ENCODE assay signal across 19 cellular contexts in genomic region chr12:67391034-67391433, GRCh38.
DNase-seq lines count a peak whose midpoint lies in the region; ATAC-seq and TF ChIP-seq lines count a peak whose summit lies in the region.
"Had no signal": no experiment of that assay in that cellular context is flagged by ENCODE, and none has a peak within 500 bp of the region (broad histone marks: within the 10 kb centered on the region; RNA-seq: fewer than 3 reads in every experiment).

No MANE protein-coding gene starts in this region.

- H3K4me1 Mint-ChIP-seq in nephron progenitor cell = peaks cover 85% of the 10 kb centered on the region
- no peaks in the 10 kb centered on the region for H3K4me1 Mint-ChIP-seq in activated naive CD4-positive, alpha-beta T cell treated with anti-CD3 and anti-CD28 coated beads, Interleukin-2, amount 10 ng/mL, durations not matched to agents 7 days and 5 days

- no peaks in the 10 kb centered on the region for H3K36me3 Mint-ChIP-seq in nephron progenitor cell (ENCODE audit: low read depth)
- no peaks in the 10 kb centered on the region for H3K36me3 Mint-ChIP-seq in activated naive CD4-positive, alpha-beta T cell treated with anti-CD3 and anti-CD28 coated beads, Interleukin-2, amount 10 ng/mL, durations not matched to agents 7 days and 5 days
- H3K36me3 Mint-ChIP-seq: CD8-positive, alpha-beta T cell had no signal

- peak overlapping the region; percentile 6 for H3K4me3 Mint-ChIP-seq in nephron progenitor cell
- no peak overlapping the region for H3K4me3 Mint-ChIP-seq in activated naive CD4-positive, alpha-beta T cell treated with anti-CD3 and anti-CD28 coated beads, Interleukin-2, amount 10 ng/mL, durations not matched to agents 7 days and 5 days
- H3K4me3 Mint-ChIP-seq: CD8-positive, alpha-beta T cell had no signal

- H3K4me1 ChIP-seq in right atrium auricular region = peaks cover 0 to 8% of the 10 kb centered on the region in 2 donors
- peaks cover 10% of the 10 kb centered on the region for H3K4me1 ChIP-seq in smooth muscle cell (ENCODE audit: low read depth)
- H3K4me1 ChIP-seq: Peyer's patch had no signal

- H3K36me3 ChIP-seq in right atrium auricular region = no peaks in the 10 kb centered on the region
- no peaks in the 10 kb centered on the region for H3K36me3 ChIP-seq in smooth muscle cell (ENCODE audit: low read depth)
- H3K36me3 ChIP-seq: BLaER1 treated with 17β-estradiol and CSF1 and Interleukin-3, amounts not matched to agents 10 nM and 100 nM; Peyer's patch had no signal

- peak; percentile 46 for ATAC-seq in Right ventricle myocardium superior (ENCODE audit: poor library complexity)
- ATAC-seq: CD8-positive, alpha-beta T cell had no signal

- H3K9me3 ChIP-seq in right atrium auricular region = no peaks in the 10 kb centered on the region
- no peaks in the 10 kb centered on the region for H3K9me3 ChIP-seq in smooth muscle cell (replicated peaks; ENCODE audit: low read depth)
- H3K9me3 ChIP-seq: BLaER1 treated with 17β-estradiol and CSF1 and Interleukin-3, amounts not matched to agents 10 nM and 100 nM; Peyer's patch; SK-N-SH had no signal

- H3K27ac ChIP-seq in right atrium auricular region (no peak overlapping the region), smooth muscle cell (ENCODE audit: low read depth) (no peak overlapping the region)
- H3K27ac ChIP-seq: BLaER1 treated with 17β-estradiol and CSF1 and Interleukin-3, amounts not matched to agents 10 nM and 100 nM; Peyer's patch had no signal

- CTCF ChIA-PET in activated naive CD4-positive, alpha-beta T cell treated with anti-CD3 and anti-CD28 coated beads, Interleukin-2, amount 10 ng/mL, durations not matched to agents 7 days and 5 days (lab: Charles Lee) = no interaction called here

- DNase-seq in Right ventricle myocardium superior (no peak), right atrium auricular region (ENCODE audit: low spot score) (no peak), NCI-H69 (lab: John Stamatoyannopoulos, UW) (peak; percentile 5), nephron progenitor cell (no peak), smooth muscle cell (lab: John Stamatoyannopoulos, UW; ENCODE audit: unreplicated experiment) (no peak)
- no peak for DNase-seq in activated CD4-positive, alpha-beta T cell treated with anti-CD3 and anti-CD28 coated beads, Interleukin-2, amount 50 U/mL, for 1 hour
- no peak for DNase-seq in activated naive CD4-positive, alpha-beta T cell treated with anti-CD3 and anti-CD28 coated beads, Interleukin-2, amount 10 ng/mL, durations not matched to agents 7 days and 5 days
- DNase-seq: CD8-positive, alpha-beta T cell; DMS79; NCI-H1105 treated with DMSO at 0.1 percent for 48 hours; NCI-H187; NCI-H2171 treated with DMSO at 0.1 percent for 48 hours; NCI-H446; NCI-H526 treated with DMSO at 0.1 percent for 48 hours; NK-92 treated with Interleukin-12 subunit alpha and Interleukin-12 subunit beta, amount 100 ng/mL, for 24 hours; Peyer's patch; SHP77; SK-N-SH had no signal

- 89% methylated on average over 1 of the region's 1 CpG for WGBS in smooth muscle cell (ENCODE audit: low lambda C conversion rate)

- H4K20me1 ChIP-seq in smooth muscle cell (ENCODE audit: low read depth) = no peaks in the 10 kb centered on the region
- H4K20me1 ChIP-seq: BLaER1 treated with 17β-estradiol and CSF1 and Interleukin-3, amounts not matched to agents 10 nM and 100 nM had no signal

- H3K9ac ChIP-seq in smooth muscle cell (ENCODE audit: low read depth) = no peak overlapping the region
- H3K9ac ChIP-seq: BLaER1 treated with 17β-estradiol and CSF1 and Interleukin-3, amounts not matched to agents 10 nM and 100 nM; SK-N-SH had no signal

- H3K4me2 ChIP-seq in smooth muscle cell = no peak overlapping the region
- H3K4me2 ChIP-seq: BLaER1 treated with 17β-estradiol and CSF1 and Interleukin-3, amounts not matched to agents 10 nM and 100 nM; SK-N-SH had no signal

- H2AFZ ChIP-seq in smooth muscle cell (ENCODE audit: low read depth) = no peak overlapping the region

- no peaks in the 10 kb centered on the region for H3K79me2 ChIP-seq in smooth muscle cell (ENCODE audit: low read depth)

- H3K27me3 ChIP-seq in right atrium auricular region = no peaks in the 10 kb centered on the region
- H3K27me3 ChIP-seq in smooth muscle cell (ENCODE audit: low read depth) = no peaks in the 10 kb centered on the region
- H3K27me3 ChIP-seq: BLaER1 treated with 17β-estradiol and CSF1 and Interleukin-3, amounts not matched to agents 10 nM and 100 nM; Peyer's patch had no signal

- no peaks in the 10 kb centered on the region for H3K9me3 Mint-ChIP-seq in nephron progenitor cell
- H3K9me3 Mint-ChIP-seq in activated naive CD4-positive, alpha-beta T cell treated with anti-CD3 and anti-CD28 coated beads, Interleukin-2, amount 10 ng/mL, durations not matched to agents 7 days and 5 days = no peaks in the 10 kb centered on the region
- H3K9me3 Mint-ChIP-seq: CD8-positive, alpha-beta T cell had no signal

- peaks cover 7% of the 10 kb centered on the region for H3F3A ChIP-seq in smooth muscle cell (ENCODE audit: low read depth)

- H3K27ac Mint-ChIP-seq in nephron progenitor cell = no peak overlapping the region
- H3K27ac Mint-ChIP-seq in activated naive CD4-positive, alpha-beta T cell treated with anti-CD3 and anti-CD28 coated beads, Interleukin-2, amount 10 ng/mL, durations not matched to agents 7 days and 5 days = no peak overlapping the region
- H3K27ac Mint-ChIP-seq: CD8-positive, alpha-beta T cell had no signal

- intact Hi-C loops in Right ventricle myocardium superior (cut with DNase I) = no loop called here

- no peak for TF ChIP-seq CTCF in right atrium auricular region (IDR thresholded peaks at IDR 0.05)
- TF ChIP-seq CTCF in nephron progenitor cell (IDR thresholded peaks at IDR 0.05) = no peak
- no peak for TF ChIP-seq CTCF in smooth muscle cell (IDR thresholded peaks at IDR 0.05; ENCODE audit: borderline replicate concordance, insufficient read depth, poor library complexity, severe bottlenecking)

- H3K27me3 Mint-ChIP-seq in nephron progenitor cell (ENCODE audit: low read depth, poor library complexity) = peaks cover 3% of the 10 kb centered on the region
- H3K27me3 Mint-ChIP-seq in activated naive CD4-positive, alpha-beta T cell treated with anti-CD3 and anti-CD28 coated beads, Interleukin-2, amount 10 ng/mL, durations not matched to agents 7 days and 5 days = no peaks in the 10 kb centered on the region

- H3K4me3 ChIP-seq in right atrium auricular region = no peak overlapping the region
- no peak overlapping the region for H3K4me3 ChIP-seq in smooth muscle cell
- H3K4me3 ChIP-seq: BLaER1 treated with 17β-estradiol and CSF1 and Interleukin-3, amounts not matched to agents 10 nM and 100 nM; Peyer's patch had no signal
